In the genomic region with DNA sequence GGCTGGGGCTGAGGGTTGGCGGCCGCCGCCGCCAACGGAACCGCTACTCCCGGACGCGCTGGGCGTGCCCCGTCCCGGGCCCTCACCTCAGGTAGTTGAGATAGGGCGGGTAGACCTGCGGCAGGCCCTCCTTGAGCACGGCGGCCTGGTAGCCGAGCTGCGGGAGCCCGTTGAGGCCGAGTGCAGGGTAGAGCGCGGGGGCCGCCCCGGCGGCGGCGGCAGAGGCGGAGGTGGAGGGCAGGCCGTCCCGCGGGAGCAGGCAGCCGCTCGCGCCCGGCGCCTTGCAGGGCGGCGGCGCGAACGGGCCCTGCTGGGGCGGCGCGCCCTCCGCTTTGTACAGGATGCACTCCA, we compare ENCODE assay signal across 9 cellular contexts. TPM values are rescaled to one million over a fixed set of nuclear protein-coding genes. Genes with fewer than 3 reads are reported as not detected.
DNase-seq lines count a peak whose midpoint lies in the region; ATAC-seq, FAIRE-seq and TF ChIP-seq lines count a peak whose summit lies in the region.
"Had no signal": no experiment of that assay in that cellular context is flagged by ENCODE, and none has a peak within 500 bp of the region (broad histone marks: within the 10 kb centered on the region; RNA-seq: fewer than 3 reads in every experiment).

No MANE protein-coding gene starts in this region.

- no TSS peak for BruUV-seq in HepG2 (replicated peaks; lab: Mats Ljungman, UMichigan)

- no peak overlapping the region for H3K27ac ChIP-seq in HUES48 (ENCODE audit: low read depth, low read length)
- peak overlapping the region in 21 of 59 donors; percentile 1 to 76 (median 43) for H3K27ac ChIP-seq in dorsolateral prefrontal cortex
- H3K27ac ChIP-seq in HepG2 (ENCODE audit: extremely low read length, insufficient read depth, low read length) = no peak overlapping the region
- H3K27ac ChIP-seq in suprapubic skin = peak overlapping the region; percentile 59

- H3K36me3 ChIP-seq in HUES48 (ENCODE audit: control insufficient read depth, insufficient read depth, low read length) = no peaks in the 10 kb centered on the region
- no peaks in the 10 kb centered on the region for H3K36me3 ChIP-seq in HepG2 (replicated peaks in 1 of 2; ENCODE audit: control insufficient read depth in 1 of 2, insufficient read depth in 2 of 2, low read length in 2 of 2)
- no peaks in the 10 kb centered on the region for H3K36me3 ChIP-seq in suprapubic skin

- no peak for TF ChIP-seq POLR2A in HepG2 (IDR thresholded peaks at IDR 0.05; ENCODE audit: insufficient read depth in 1 of 2, low read depth in 2 of 2, low read length in 2 of 2)
- no peak for TF ChIP-seq POLR2A in suprapubic skin (IDR thresholded peaks at IDR 0.05)

- no peak for TF ChIP-seq EP300 in HepG2 (IDR thresholded peaks at IDR 0.05; ENCODE audit: low read depth in 2 of 2, low read length in 2 of 2)
- TF ChIP-seq EP300 in HepG2 (CRISPR knock-in tag; IDR thresholded peaks at IDR 0.05; ENCODE audit: borderline replicate concordance) = no peak
- no peak for TF ChIP-seq EP300 in suprapubic skin (IDR thresholded peaks at IDR 0.05)

- H4K20me1 ChIP-seq in HepG2 (ENCODE audit: insufficient read depth, low read length) = no peaks in the 10 kb centered on the region

- H2AFZ ChIP-seq in HepG2 (ENCODE audit: low read length) = no peak overlapping the region

- no peaks in the 10 kb centered on the region for H3K79me2 ChIP-seq in HepG2 (ENCODE audit: insufficient read depth, low read length)

- H3K4me2 ChIP-seq in HepG2 (ENCODE audit: low read depth, low read length) = peak overlapping the region; percentile 35; the same call in 1 of the 2 replicates

- no peak for DNase-seq in dorsolateral prefrontal cortex
- DNase-seq in HepG2 (ENCODE audit: low spot score) = no peak
- peak; percentile 52 to 72 for DNase-seq in suprapubic skin (ENCODE audit: low spot score in 2 of 2)
- DNase-seq in UCSD-AML1 (lab: John Stamatoyannopoulos, UW; ENCODE audit: unreplicated experiment) = no peak
- DNase-seq: activated naive CD8-positive, alpha-beta T cell treated with anti-CD3 and anti-CD28 coated beads, Interleukin-2, amount 50 U/mL, for 24 hours had no signal

- H3K27me3 ChIP-seq in HUES48 (ENCODE audit: control insufficient read depth, insufficient read depth, low read length) (peaks cover 78% of the 10 kb centered on the region), dorsolateral prefrontal cortex (peaks cover 9 to 86% (median 57%) of the 10 kb centered on the region in 45 donors), HepG2 (ENCODE audit: control insufficient read depth in 1 of 2, insufficient read depth in 2 of 2, low read length in 2 of 2) (peaks cover 1 to 11% of the 10 kb centered on the region in 2 experiments; a peak in 3 of 5 replicates), suprapubic skin (peaks cover 53% of the 10 kb centered on the region)

- ATAC-seq in HepG2 (no peak; the same call in 2 of the 3 replicates), GM19023 (IDR thresholded peaks at IDR 0.05; ENCODE audit: unreplicated experiment) (no peak), HG02852 (IDR thresholded peaks at IDR 0.05; ENCODE audit: unreplicated experiment) (no peak), GM19035 (IDR thresholded peaks at IDR 0.05; ENCODE audit: unreplicated experiment) (no peak)

- intact Hi-C loops in dorsolateral prefrontal cortex (cut with DNase I) = no loop called here
- intact Hi-C loops in HepG2 (cut with micrococcal nuclease; ENCODE audit: unreplicated experiment) = no loop called here

- POLR2A ChIA-PET in HepG2 (lab: Yijun Ruan, JAX) = no interaction called here

- no peak for TF ChIP-seq RAD21 in HepG2 (CRISPR knock-in tag; IDR thresholded peaks at IDR 0.05)

- in situ Hi-C loops in HepG2 (cut with HindIII; ENCODE audit: extremely low pct_ligation_motif_present, low pct_unique_long_range_greater_than_20kb) = no loop called here

- 57% methylated on average over 22 of the region's 45 CpGs for WGBS in HepG2 (ENCODE audit: low lambda C conversion rate)
- 0% methylated on average over 5 of the region's 45 CpGs for WGBS in suprapubic skin

- peaks cover 2% of the 10 kb centered on the region; the same call in 1 of the 2 replicates for H3K4me1 ChIP-seq in HUES48 (ENCODE audit: control insufficient read depth, insufficient read depth, low read length)
- no peaks in the 10 kb centered on the region for H3K4me1 ChIP-seq in HepG2 (ENCODE audit: insufficient read depth, low read length)
- H3K4me1 ChIP-seq in suprapubic skin = peaks cover 30% of the 10 kb centered on the region

- TF ChIP-seq CTCF in dorsolateral prefrontal cortex (IDR thresholded peaks at IDR 0.05 in 54 of 56, conservative IDR thresholded peaks at IDR 0.05 in 2 of 56; ENCODE audit: low read depth in 1 of 56, partially characterized antibody in 56 of 56) = no peak
- TF ChIP-seq CTCF in HepG2 (CRISPR knock-in tag; IDR thresholded peaks at IDR 0.05) = no peak
- no peak for TF ChIP-seq CTCF in suprapubic skin (IDR thresholded peaks at IDR 0.05)

- H3K4me3 ChIP-seq in HUES48 (ENCODE audit: low read depth, low read length) (peak overlapping the region; percentile 65), dorsolateral prefrontal cortex (peak overlapping the region; percentile 27 to 69 (median 51)), HepG2 (replicated peaks in 1 of 3; ENCODE audit: insufficient read depth in 1 of 3, low read depth in 2 of 3, low read length in 3 of 3) (no peak overlapping the region), suprapubic skin (peak overlapping the region; percentile 61)

- FAIRE-seq in HepG2 (lab: Jason Lieb, UNC) = no peak

- CTCF ChIA-PET in HepG2 (lab: Yijun Ruan, JAX; ENCODE audit: low intra/inter-chr PET ratio, low total read pairs) = no interaction called here

- H3K9ac ChIP-seq in HUES48 (ENCODE audit: low read depth, low read length) (no peak overlapping the region), HepG2 (ENCODE audit: insufficient read depth, low read depth, low read length) (no peak overlapping the region)

- H3K9me3 ChIP-seq in HUES48 (ENCODE audit: control insufficient read depth, insufficient read depth, low read length) (no peaks in the 10 kb centered on the region), HepG2 (ENCODE audit: low read length) (no peaks in the 10 kb centered on the region), suprapubic skin (no peaks in the 10 kb centered on the region)

TF ChIP-seq in HepG2, 621 proteins besides CTCF, POLR2A, EP300 and RAD21:
- TF ChIP-seq MAFG (CRISPR knock-in tag; IDR thresholded peaks at IDR 0.05) (no peak), ZKSCAN5 (CRISPR knock-in tag; IDR thresholded peaks at IDR 0.05) (no peak), NAIF1 (CRISPR knock-in tag; IDR thresholded peaks at IDR 0.05; ENCODE audit: borderline replicate concordance) (no peak), ZNF530 (CRISPR knock-in tag; IDR thresholded peaks at IDR 0.05; ENCODE audit: low read depth) (no peak), ARNT (IDR thresholded peaks at IDR 0.05) (no peak), MYC (CRISPR knock-in tag; IDR thresholded peaks at IDR 0.05; ENCODE audit: borderline replicate concordance) (no peak), FOXM1 (CRISPR knock-in tag; IDR thresholded peaks at IDR 0.05) (no peak), ZNF33A (CRISPR knock-in tag; IDR thresholded peaks at IDR 0.05; ENCODE audit: borderline replicate concordance) (no peak), WIZ (CRISPR knock-in tag; IDR thresholded peaks at IDR 0.05) (no peak), RBM22 (optimal IDR thresholded peaks at IDR 0.05; ENCODE audit: low read length) (no peak), ZNF430 (CRISPR knock-in tag; IDR thresholded peaks at IDR 0.05) (no peak)
- TF ChIP-seq, protein P1, sequence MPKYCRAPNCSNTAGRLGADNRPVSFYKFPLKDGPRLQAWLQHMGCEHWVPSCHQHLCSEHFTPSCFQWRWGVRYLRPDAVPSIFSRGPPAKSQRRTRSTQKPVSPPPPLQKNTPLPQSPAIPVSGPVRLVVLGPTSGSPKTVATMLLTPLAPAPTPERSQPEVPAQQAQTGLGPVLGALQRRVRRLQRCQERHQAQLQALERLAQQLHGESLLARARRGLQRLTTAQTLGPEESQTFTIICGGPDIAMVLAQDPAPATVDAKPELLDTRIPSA (CRISPR knock-in tag; IDR thresholded peaks at IDR 0.05; ENCODE audit: borderline replicate concordance) = no peak

RNA-seq across cellular contexts. Expression of a gene that starts 2.3 kb away (rescaled TPM):
- total RNA-seq in dorsolateral prefrontal cortex = 1 to 10 TPM in 67 of 120 experiments, under 1 TPM in 53; 0.28 to 4.2 (median 1.1) TPM
- not detected in 2 replicates for total RNA-seq in HepG2 (2016; rRNA removed; fragmentation: Illumina TruSeq; extraction: Trizol)
- total RNA-seq in HepG2 (2016; cell fraction: cytosol; rRNA removed; fragmentation: Illumina TruSeq; extraction: Trizol; ENCODE audit: low read depth) = not detected in 2 replicates
- not detected in 2 replicates for total RNA-seq in HepG2 (2016; cell fraction: insoluble cytoplasmic fraction; rRNA removed; fragmentation: Illumina TruSeq; extraction: Trizol)
- not detected in 2 replicates for total RNA-seq in HepG2 (2016; cell fraction: membrane; rRNA removed; fragmentation: Illumina TruSeq; extraction: Trizol)
- total RNA-seq in HepG2 (2016; cell fraction: nucleus; rRNA removed; fragmentation: Illumina TruSeq; extraction: Trizol) = not detected in 2 replicates
- not detected in 2 replicates for polyA plus RNA-seq in HepG2 (2011; rRNA removed)
- polyA plus RNA-seq in HepG2 (2011; cell fraction: cytosol; rRNA removed) = not detected in 2 replicates
- not detected in 2 replicates for polyA plus RNA-seq in HepG2 (2011; cell fraction: nucleus; rRNA removed)
- not detected in 2 replicates for polyA plus RNA-seq in HepG2 (2012)
- not detected in 2 replicates for polyA plus RNA-seq in HepG2 (2016; cell fraction: cytosol; fragmentation: Illumina TruSeq; extraction: Trizol; ENCODE audit: low read depth)
- not detected in 2 replicates for polyA plus RNA-seq in HepG2 (2016; cell fraction: insoluble cytoplasmic fraction; fragmentation: Illumina TruSeq; extraction: Trizol; ENCODE audit: low read depth)
- not detected in 2 replicates for polyA plus RNA-seq in HepG2 (2016; cell fraction: membrane; fragmentation: Illumina TruSeq; extraction: Trizol; ENCODE audit: low read depth)
- polyA plus RNA-seq in HepG2 (2016; cell fraction: nucleus; fragmentation: Illumina TruSeq; extraction: Trizol; ENCODE audit: insufficient read depth, low read depth) = not detected in 2 replicates
- polyA minus RNA-seq in HepG2 (2011; rRNA and poly(A)+ RNA removed; ENCODE audit: low replicate concordance) = not detected in 2 replicates
- polyA minus RNA-seq in HepG2 (2011; cell fraction: cytosol; rRNA and poly(A)+ RNA removed) = not detected in 2 replicates
- polyA minus RNA-seq in HepG2 (2011; cell fraction: nucleus; rRNA and poly(A)+ RNA removed) = not detected in 2 replicates
- under 1 TPM; 0.18 to 0.80 (median 0.53) TPM for total RNA-seq in suprapubic skin

Comparison
In these comparisons a context has a peak if more than half of its experiments do, and no peak if none do; other contexts are left out.
1. H3K4me3 ChIP-seq: peak in HUES48 (single experiment), dorsolateral prefrontal cortex (59 of 59) and suprapubic skin (single experiment); none in HepG2 (0 of 3).
2. DNase-seq: peak in suprapubic skin (2 of 2); none in dorsolateral prefrontal cortex (0 of 10), HepG2 (single experiment) and UCSD-AML1 (single experiment).